ENCODE assay signal across 25 cellular contexts in genomic region chrX:132749406-132749805, GRCh38.
"Had no signal": no experiment of that assay in that cellular context is flagged by ENCODE, and none has a peak within 500 bp of the region (broad histone marks: within the 10 kb centered on the region; RNA-seq: fewer than 3 reads in every experiment).

No MANE protein-coding gene starts in this region.

- H3K27me3 ChIP-seq: ascending aorta, brain microvascular endothelial cell, hepatocyte had no signal

- H3K4me3 ChIP-seq: ascending aorta, coronary artery, dorsolateral prefrontal cortex, hepatocyte, mucosa of descending colon, spleen, tibial nerve had no signal

- H3K4me3 Mint-ChIP-seq: activated naive CD4-positive, alpha-beta T cell treated with anti-CD3 and anti-CD28 coated beads for 36 hours; activated naive CD8-positive, alpha-beta T cell treated with anti-CD3 and anti-CD28 coated beads for 36 hours; activated T-helper 1 cell treated with anti-CD3 and anti-CD28 coated beads, Interleukin-12 subunit alpha, Interleukin-12 subunit beta, Interleukin-2, Interleukin-4 antibody, amounts not matched to agents 30 ng/mL and 10 ng/mL and 1 ng/mL, durations not matched to agents 14 hours and 24 hours and 36 hours; T-helper 2 cell treated with Interferon-gamma antibody and Interleukin-4, amounts not matched to agents 5 μg/mL and 100 μg/mL, for 36 hours had no signal

- H3K36me3 Mint-ChIP-seq: activated naive CD8-positive, alpha-beta T cell treated with anti-CD3 and anti-CD28 coated beads for 36 hours; naive B cell had no signal

- H2AFZ ChIP-seq: hepatocyte had no signal

- H3K79me2 ChIP-seq: hepatocyte had no signal

- ATAC-seq: left ventricle myocardium superior, mucosa of descending colon, right cardiac atrium had no signal

- H3K36me3 ChIP-seq: ascending aorta, brain microvascular endothelial cell, spleen, tibial nerve had no signal

- H3K4me2 ChIP-seq: hepatocyte had no signal

- H3K9me3 ChIP-seq: ascending aorta, mucosa of descending colon, spleen, tibial nerve had no signal

- H3K9me3 Mint-ChIP-seq: activated naive CD4-positive, alpha-beta T cell treated with anti-CD3 and anti-CD28 coated beads for 36 hours; activated naive CD8-positive, alpha-beta T cell treated with anti-CD3 and anti-CD28 coated beads for 36 hours; activated T-helper 1 cell treated with anti-CD3 and anti-CD28 coated beads, Interleukin-12 subunit alpha, Interleukin-12 subunit beta, Interleukin-2, Interleukin-4 antibody, amounts not matched to agents 30 ng/mL and 10 ng/mL and 1 ng/mL, durations not matched to agents 14 hours and 24 hours and 36 hours; T-helper 2 cell treated with Interferon-gamma antibody and Interleukin-4, amounts not matched to agents 5 μg/mL and 100 μg/mL, for 36 hours had no signal

- H3K4me1 ChIP-seq: ascending aorta, spleen, tibial nerve had no signal

- H3K4me1 Mint-ChIP-seq: naive B cell had no signal

- FAIRE-seq: frontal cortex, TTC549 had no signal

- H3K27ac ChIP-seq: ascending aorta, brain microvascular endothelial cell, coronary artery, dorsolateral prefrontal cortex, hepatocyte, spleen, tibial nerve, VCaP had no signal

- H3K27me3 Mint-ChIP-seq: activated naive CD8-positive, alpha-beta T cell treated with anti-CD3 and anti-CD28 coated beads for 36 hours had no signal

- DNase-seq: activated CD4-positive, alpha-beta T cell treated with anti-CD3 and anti-CD28 coated beads for 4 hours; activated CD4-positive, alpha-beta T cell treated with anti-CD3 and anti-CD28 coated beads, Interleukin-2, amount 50 U/mL, for 48 hours; activated CD8-positive, alpha-beta memory T cell treated with anti-CD3 and anti-CD28 coated beads for 24 hours; activated effector memory CD4-positive, alpha-beta T cell treated with anti-CD3 and anti-CD28 coated beads, Interleukin-2, amount 50 U/mL, for 16 hours; activated naive CD4-positive, alpha-beta T cell treated with anti-CD3 and anti-CD28 coated beads for 36 hours; activated naive CD8-positive, alpha-beta T cell treated with anti-CD3 and anti-CD28 coated beads for 36 hours; brain microvascular endothelial cell; dorsolateral prefrontal cortex; effector memory CD4-positive, alpha-beta T cell; islet precursor cell; left ventricle myocardium superior; mucosa of descending colon; naive B cell; right cardiac atrium; spleen; stimulated activated naive CD4-positive, alpha-beta T cell had no signal
